Comparison of ENCODE assay signal across 21 cellular contexts in genomic region chr5:179749857-179750508, GRCh38. TPM values are rescaled to one million over a fixed set of nuclear protein-coding genes. Genes with fewer than 3 reads are reported as not detected.
DNase-seq lines count a peak whose midpoint lies in the region; ATAC-seq and TF ChIP-seq lines count a peak whose summit lies in the region.
"Had no signal": no experiment of that assay in that cellular context is flagged by ENCODE, and none has a peak within 500 bp of the region (broad histone marks: within the 10 kb centered on the region; RNA-seq: fewer than 3 reads in every experiment).

No MANE protein-coding gene starts in this region.

- no peak overlapping the region for H3K27ac Mint-ChIP-seq in activated CD4-positive, alpha-beta T cell treated with anti-CD3 and anti-CD28 coated beads, Interleukin-2, amount 10 ng/mL, durations not matched to agents 7 days and 5 days
- H3K27ac Mint-ChIP-seq: activated naive CD4-positive, alpha-beta T cell treated with anti-CD3 and anti-CD28 coated beads, Interleukin-2, amount 50 U/mL, for 24 hours had no signal

- no peak overlapping the region for H3K9ac ChIP-seq in BLaER1

- peaks cover 27% of the 10 kb centered on the region for H3K4me1 ChIP-seq in BLaER1
- no peaks in the 10 kb centered on the region for H3K4me1 ChIP-seq in DOHH2 (ENCODE audit: control insufficient read depth, low read length)

- CTCF ChIA-PET in activated CD4-positive, alpha-beta T cell treated with anti-CD3 and anti-CD28 coated beads, Interleukin-2, amount 10 ng/mL, durations not matched to agents 7 days and 5 days (lab: Charles Lee) = interaction anchor here (2.7 kb wide), 1 partner anchor 13 kb away, joined by 6 read pairs; no protein-coding TSS in a partner anchor

- no peaks in the 10 kb centered on the region for H3K27me3 Mint-ChIP-seq in activated CD4-positive, alpha-beta T cell treated with anti-CD3 and anti-CD28 coated beads, Interleukin-2, amount 10 ng/mL, durations not matched to agents 7 days and 5 days
- H3K27me3 Mint-ChIP-seq: activated naive CD4-positive, alpha-beta T cell treated with anti-CD3 and anti-CD28 coated beads, Interleukin-2, amount 50 U/mL, for 24 hours had no signal

- H3K4me2 ChIP-seq in BLaER1 = peak overlapping the region; percentile 23; the same call in 1 of the 2 replicates
- no peak overlapping the region for H3K4me2 ChIP-seq in DOHH2 (ENCODE audit: low read length)

- H4K20me1 ChIP-seq in BLaER1 (peaks cover 92% of the 10 kb centered on the region), DOHH2 (ENCODE audit: control insufficient read depth, insufficient read depth, low read depth, low read length) (peaks cover 4% of the 10 kb centered on the region; the same call in 1 of the 2 replicates)

- H3K36me3 Mint-ChIP-seq in activated CD4-positive, alpha-beta T cell treated with anti-CD3 and anti-CD28 coated beads, Interleukin-2, amount 10 ng/mL, durations not matched to agents 7 days and 5 days (ENCODE audit: low read depth) = peaks cover 34% of the 10 kb centered on the region

- DNase-seq in WERI-Rb-1 = no peak
- peak; percentile 68 for DNase-seq in mesenteric fat pad (ENCODE audit: low spot score)
- DNase-seq in activated CD4-positive, alpha-beta T cell treated with anti-CD3 and anti-CD28 coated beads, Interleukin-2, amount 10 ng/mL, durations not matched to agents 7 days and 5 days = no peak
- DNase-seq in NCI-H82 treated with DMSO at 0.1 percent for 48 hours (lab: John Stamatoyannopoulos, UW; ENCODE audit: unreplicated experiment) = no peak
- DNase-seq: activated CD4-positive, alpha-beta T cell treated with anti-CD3 and anti-CD28 coated beads, Interleukin-2, amount 50 U/mL, for 4 hours; activated T-cell treated with anti-CD3 and anti-CD28 coated beads, Interleukin-2, amount 50 U/mL, for 1 hour; EL; heart right ventricle; left ventricle myocardium inferior; NCI-H1436; NCI-H2171 treated with DMSO at 0.1 percent for 48 hours; NCI-H526 treated with DMSO at 0.1 percent for 48 hours; nucleus accumbens; SHP77 treated with DMSO at 0.1 percent for 48 hours; stimulated activated CD4-positive, alpha-beta T cell treated with anti-CD3 and anti-CD28 coated beads, Interleukin-12 subunit alpha, Interleukin-12 subunit beta, amount 100 ng/mL, for 4 hours; T-helper 1 cell had no signal

- H3K27ac ChIP-seq in BLaER1 = no peak overlapping the region
- H3K27ac ChIP-seq in DOHH2 (ENCODE audit: low read depth, low read length) = no peak overlapping the region
- H3K27ac ChIP-seq in WERI-Rb-1 = no peak overlapping the region
- H3K27ac ChIP-seq: heart right ventricle, left ventricle myocardium inferior had no signal

- H3F3A ChIP-seq in DOHH2 (ENCODE audit: control insufficient read depth, insufficient read depth) = peaks cover under 1% of the 10 kb centered on the region; the same call in 1 of the 2 replicates

- H3K4me1 Mint-ChIP-seq in activated CD4-positive, alpha-beta T cell treated with anti-CD3 and anti-CD28 coated beads, Interleukin-2, amount 10 ng/mL, durations not matched to agents 7 days and 5 days = peaks cover 23% of the 10 kb centered on the region

- no peaks in the 10 kb centered on the region for H3K27me3 ChIP-seq in BLaER1
- no peaks in the 10 kb centered on the region for H3K27me3 ChIP-seq in DOHH2 (ENCODE audit: control insufficient read depth, low read length)
- no peaks in the 10 kb centered on the region for H3K27me3 ChIP-seq in WERI-Rb-1 (ENCODE audit: insufficient read depth, low read depth, severe bottlenecking)
- H3K27me3 ChIP-seq: heart right ventricle had no signal

- H3K9me3 Mint-ChIP-seq in activated CD4-positive, alpha-beta T cell treated with anti-CD3 and anti-CD28 coated beads, Interleukin-2, amount 10 ng/mL, durations not matched to agents 7 days and 5 days = no peaks in the 10 kb centered on the region
- H3K9me3 Mint-ChIP-seq: activated naive CD4-positive, alpha-beta T cell treated with anti-CD3 and anti-CD28 coated beads, Interleukin-2, amount 50 U/mL, for 24 hours had no signal

- H3K36me3 ChIP-seq in BLaER1 = peaks cover 75% of the 10 kb centered on the region
- peaks cover 19% of the 10 kb centered on the region for H3K36me3 ChIP-seq in DOHH2 (ENCODE audit: control insufficient read depth, low read length)
- H3K36me3 ChIP-seq in WERI-Rb-1 = no peaks in the 10 kb centered on the region

- no peaks in the 10 kb centered on the region for H3K9me2 ChIP-seq in DOHH2 (replicated peaks; ENCODE audit: control insufficient read depth, low read length)

- no peak overlapping the region for H3K4me3 ChIP-seq in BLaER1
- no peak overlapping the region for H3K4me3 ChIP-seq in DOHH2 (ENCODE audit: low read length)
- H3K4me3 ChIP-seq in WERI-Rb-1 (ENCODE audit: low read depth, low read length) = no peak overlapping the region
- H3K4me3 ChIP-seq: heart right ventricle, left ventricle myocardium inferior had no signal

- POLR2A ChIA-PET in activated CD4-positive, alpha-beta T cell treated with anti-CD3 and anti-CD28 coated beads, Interleukin-2, amount 10 ng/mL, durations not matched to agents 7 days and 5 days (lab: Charles Lee) = no interaction called here

- ATAC-seq in HG02870 (IDR thresholded peaks at IDR 0.05; ENCODE audit: unreplicated experiment) (no peak), HG03097 (IDR thresholded peaks at IDR 0.05; ENCODE audit: low FRiP score, unreplicated experiment) (no peak)
- ATAC-seq: heart right ventricle had no signal

- H3K4me3 Mint-ChIP-seq in activated CD4-positive, alpha-beta T cell treated with anti-CD3 and anti-CD28 coated beads, Interleukin-2, amount 10 ng/mL, durations not matched to agents 7 days and 5 days = no peak overlapping the region
- H3K4me3 Mint-ChIP-seq: activated naive CD4-positive, alpha-beta T cell treated with anti-CD3 and anti-CD28 coated beads, Interleukin-2, amount 50 U/mL, for 24 hours had no signal

- H3K9me3 ChIP-seq in BLaER1 = peaks cover 6% of the 10 kb centered on the region; the same call in 1 of the 2 replicates
- no peaks in the 10 kb centered on the region for H3K9me3 ChIP-seq in DOHH2 (ENCODE audit: control insufficient read depth, insufficient read depth, low read length)
- H3K9me3 ChIP-seq in WERI-Rb-1 (ENCODE audit: severe bottlenecking) = no peaks in the 10 kb centered on the region
- H3K9me3 ChIP-seq: heart right ventricle, left ventricle myocardium inferior had no signal

- H3K79me2 ChIP-seq in DOHH2 (ENCODE audit: control insufficient read depth, low read length) = peaks cover 97% of the 10 kb centered on the region

- TF ChIP-seq CTCF in DOHH2 (IDR thresholded peaks at IDR 0.05; ENCODE audit: low read depth, low read length, poor library complexity, severe bottlenecking) = peak; percentile 32
- TF ChIP-seq CTCF in WERI-Rb-1 (IDR thresholded peaks at IDR 0.05; ENCODE audit: low read depth, low read length) = 0 out of 2 replicates have a peak, but pooled peaks have one; percentile 3

RNA-seq across cellular contexts. Expression of gene MAML1, which starts 17.4 kb away (rescaled TPM):
- total RNA-seq in mesenteric fat pad = 20.4 TPM
- 10 to 100 TPM; 34.3 to 34.9 TPM for total RNA-seq in activated CD4-positive, alpha-beta T cell treated with anti-CD3 and anti-CD28 coated beads, Interleukin-2, amount 10 ng/mL, durations not matched to agents 7 days and 5 days

RNA-seq across cellular contexts. Expression of gene LTC4S, which starts 43.8 kb away (rescaled TPM):
- 9.6 TPM for total RNA-seq in mesenteric fat pad
- total RNA-seq in activated CD4-positive, alpha-beta T cell treated with anti-CD3 and anti-CD28 coated beads, Interleukin-2, amount 10 ng/mL, durations not matched to agents 7 days and 5 days = 1 to 10 TPM; 1.4 to 2.5 TPM

RNA-seq across cellular contexts. Expression of gene CANX, which starts 51.2 kb away (rescaled TPM):
- 649 TPM for total RNA-seq in mesenteric fat pad
- total RNA-seq in activated CD4-positive, alpha-beta T cell treated with anti-CD3 and anti-CD28 coated beads, Interleukin-2, amount 10 ng/mL, durations not matched to agents 7 days and 5 days = 100 to 1,000 TPM; 369 to 418 TPM

RNA-seq across cellular contexts. Expression of gene MGAT4B, which starts 56.7 kb away (rescaled TPM):
- 87.6 TPM for total RNA-seq in mesenteric fat pad
- total RNA-seq in activated CD4-positive, alpha-beta T cell treated with anti-CD3 and anti-CD28 coated beads, Interleukin-2, amount 10 ng/mL, durations not matched to agents 7 days and 5 days = 10 to 100 TPM; 86.2 to 87.7 TPM
